20 cellular contexts compared by ENCODE assay signal in the genomic region with DNA sequence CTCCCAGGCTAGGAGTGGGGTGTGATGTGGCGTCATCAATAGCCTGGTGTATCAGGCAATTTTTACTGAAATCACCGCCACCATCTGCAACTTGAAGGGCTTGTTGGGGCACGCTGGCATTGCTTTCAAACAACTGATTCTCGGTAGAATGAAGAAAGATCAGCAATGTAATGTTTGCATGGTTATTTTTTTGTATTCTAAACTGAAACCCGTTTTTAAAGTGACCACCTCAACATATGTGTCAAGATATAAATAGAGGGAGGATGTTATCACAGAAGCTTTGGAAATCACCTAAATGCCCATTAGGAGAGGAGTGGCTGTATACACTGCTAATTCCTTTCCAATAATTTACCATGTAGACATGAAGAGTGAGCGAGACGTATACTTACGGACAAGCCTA.
DNase-seq lines count a peak whose midpoint lies in the region; ATAC-seq, FAIRE-seq and TF ChIP-seq lines count a peak whose summit lies in the region.
"Had no signal": no experiment of that assay in that cellular context is flagged by ENCODE, and none has a peak within 500 bp of the region (broad histone marks: within the 10 kb centered on the region; RNA-seq: fewer than 3 reads in every experiment).

No MANE protein-coding gene starts in this region.

- H3K27me3 Mint-ChIP-seq in activated T-cell treated with anti-CD3 and anti-CD28 coated beads, Interleukin-2, amount 50 U/mL, for 72 hours (ENCODE audit: low read depth), result peaks cover 7% of the 10 kb centered on the region
- H3K27me3 Mint-ChIP-seq in glutamatergic neuron (ENCODE audit: unreplicated experiment), result peaks cover 6% of the 10 kb centered on the region

- no peak overlapping the region for H3K4me2 ChIP-seq in GM12878 (ENCODE audit: control insufficient read depth, insufficient read depth)

- TF ChIP-seq CTCF in HEK293 (tag by site-specific recombination; IDR thresholded peaks at IDR 0.05) (no peak), GM12878 (IDR thresholded peaks at IDR 0.05 in 2 of 3, conservative IDR thresholded peaks at IDR 0.05 in 1 of 3; ENCODE audit: control insufficient read depth in 2 of 3, extremely low read depth in 1 of 3, insufficient read depth in 1 of 3, low read depth in 3 of 3, low read length in 3 of 3) (no peak), glutamatergic neuron (IDR thresholded peaks at IDR 0.05; ENCODE audit: partially characterized antibody, unreplicated experiment) (no peak)

- no peaks in the 10 kb centered on the region for H3K9me3 Mint-ChIP-seq in activated T-cell treated with anti-CD3 and anti-CD28 coated beads, Interleukin-2, amount 50 U/mL, for 72 hours
- H3K9me3 Mint-ChIP-seq in glutamatergic neuron (ENCODE audit: unreplicated experiment), result no peaks in the 10 kb centered on the region
- H3K9me3 Mint-ChIP-seq: CD14-positive monocyte; T-helper 1 cell treated with Interleukin-12 subunit alpha and Interleukin-12 subunit beta and Interleukin-4 antibody, amounts not matched to agents 30 μg/mL and 1 μg/mL, for 36 hours had no signal

- H3K9ac ChIP-seq in GM12878 (ENCODE audit: control insufficient read depth, insufficient read depth, low read length) (no peak overlapping the region), iPS-20b (ENCODE audit: low read depth, low read length) (peak overlapping the region; percentile 34; the same call in 1 of the 2 replicates)
- H3K9ac ChIP-seq: GM23248 had no signal

- H3K4me1 Mint-ChIP-seq in activated T-cell treated with anti-CD3 and anti-CD28 coated beads, Interleukin-2, amount 50 U/mL, for 72 hours (ENCODE audit: low read depth), result no peaks in the 10 kb centered on the region
- H3K4me1 Mint-ChIP-seq in glutamatergic neuron (ENCODE audit: low read depth, unreplicated experiment), result peaks cover 22% of the 10 kb centered on the region
- H3K4me1 Mint-ChIP-seq: CD14-positive monocyte had no signal

- CTCF ChIA-PET in HEK293 (lab: Yijun Ruan, JAX), result no interaction called here
- CTCF ChIA-PET in GM12878 (lab: Yijun Ruan, JAX), result interaction anchor here (1.2 kb wide), 1 partner anchor 521 kb away, joined by 3 read pairs; no protein-coding TSS in a partner anchor

- no peak overlapping the region for H2AFZ ChIP-seq in GM12878 (ENCODE audit: control insufficient read depth, low read depth, low read length)
- H2AFZ ChIP-seq: GM23248 had no signal

- H3K36me3 Mint-ChIP-seq in activated T-cell treated with anti-CD3 and anti-CD28 coated beads, Interleukin-2, amount 50 U/mL, for 72 hours (ENCODE audit: insufficient read depth in 2 of 2), result no peaks in the 10 kb centered on the region
- no peaks in the 10 kb centered on the region for H3K36me3 Mint-ChIP-seq in glutamatergic neuron (ENCODE audit: unreplicated experiment)
- H3K36me3 Mint-ChIP-seq: CD14-positive monocyte had no signal

- intact Hi-C loops in GM12878 (cut with micrococcal nuclease; ENCODE audit: unreplicated experiment) (no loop called here), posterior vena cava (cut with DNase I) (no loop called here)

- peak; percentile 38 for DNase-seq in NCI-H1694 treated with DMSO at 0.1 percent for 48 hours (lab: John Stamatoyannopoulos, UW)
- no peak for DNase-seq in GM12878 (ENCODE audit: low read depth, low spot score)
- no peak for DNase-seq in activated T-cell treated with anti-CD3 and anti-CD28 coated beads, Interleukin-2, amount 50 U/mL, for 72 hours
- no peak for DNase-seq in posterior vena cava (ENCODE audit: low spot score)
- no peak for DNase-seq in glutamatergic neuron
- DNase-seq: GM23248, KBM-7, NCI-H1417 treated with DMSO at 0.1 percent for 48 hours, NCI-H2029, NCI-H524, PC-3, RPMI8226 had no signal

- no peak overlapping the region for H3K4me3 Mint-ChIP-seq in activated T-cell treated with anti-CD3 and anti-CD28 coated beads, Interleukin-2, amount 50 U/mL, for 72 hours
- H3K4me3 Mint-ChIP-seq in glutamatergic neuron (ENCODE audit: unreplicated experiment), result no peak overlapping the region
- H3K4me3 Mint-ChIP-seq: CD14-positive monocyte; T-helper 1 cell treated with Interleukin-12 subunit alpha and Interleukin-12 subunit beta and Interleukin-4 antibody, amounts not matched to agents 30 μg/mL and 1 μg/mL, for 36 hours had no signal

- peak; percentile 49; the same call in 2 of the 3 replicates for ATAC-seq in GM12878
- ATAC-seq in HG03196 (IDR thresholded peaks at IDR 0.05; ENCODE audit: unreplicated experiment), result no peak
- ATAC-seq in activated T-cell treated with anti-CD3 and anti-CD28 coated beads, Interleukin-2, amount 50 U/mL, for 72 hours (replicated peaks in 1 of 2), result no peak
- ATAC-seq: HepG2, PC-3 had no signal

- no peak for TF ChIP-seq RAD21 in GM12878 (IDR thresholded peaks at IDR 0.05; ENCODE audit: insufficient read depth, low read depth, low read length)

- H3K27ac ChIP-seq in HEK293 (ENCODE audit: extremely low read depth, low read depth, low read length) (no peak overlapping the region), GM12878 (ENCODE audit: control insufficient read depth, insufficient read depth) (no peak overlapping the region), iPS-20b (ENCODE audit: low read length) (peak overlapping the region; percentile 78)
- H3K27ac ChIP-seq: GM23248 had no signal

- no peaks in the 10 kb centered on the region for H4K20me1 ChIP-seq in GM12878 (ENCODE audit: control insufficient read depth, insufficient read depth)

- H3K4me1 ChIP-seq in HEK293 (ENCODE audit: control insufficient read depth, insufficient read depth, low read length) (peaks cover 28% of the 10 kb centered on the region), GM12878 (ENCODE audit: control insufficient read depth, insufficient read depth, low read length) (no peaks in the 10 kb centered on the region), iPS-20b (ENCODE audit: insufficient read depth, low read length) (peaks cover 23% of the 10 kb centered on the region)

- H3K27me3 ChIP-seq in GM12878 (replicated peaks in 1 of 2; ENCODE audit: control insufficient read depth in 2 of 2, insufficient read depth in 2 of 2, low read length in 1 of 2), result 0 out of 4 replicates have a peak, but pooled peaks cover 0 to 2% of the 10 kb centered on the region in 2 experiments
- no peaks in the 10 kb centered on the region for H3K27me3 ChIP-seq in iPS-20b (ENCODE audit: insufficient read depth, low read length)
- H3K27me3 ChIP-seq: SJCRH30 had no signal

- TF ChIP-seq POLR2A in GM12878 (IDR thresholded peaks at IDR 0.05; ENCODE audit: low read depth, low read length), result no peak

- 37% methylated on average over 8 of the region's 8 CpGs for WGBS in GM12878 (ENCODE audit: insufficient coverage, insufficient replicate concordance, low lambda C conversion rate, missing lambda C conversion rate)

- no peak for TF ChIP-seq EP300 in GM12878 (IDR thresholded peaks at IDR 0.05; ENCODE audit: borderline replicate concordance in 1 of 2, control insufficient read depth in 1 of 2, low read depth in 2 of 2, low read length in 2 of 2)

- no peak overlapping the region for H3K27ac Mint-ChIP-seq in activated T-cell treated with anti-CD3 and anti-CD28 coated beads, Interleukin-2, amount 50 U/mL, for 72 hours
- H3K27ac Mint-ChIP-seq in glutamatergic neuron (ENCODE audit: unreplicated experiment), result no peak overlapping the region
- H3K27ac Mint-ChIP-seq: CD14-positive monocyte; T-helper 1 cell treated with Interleukin-12 subunit alpha and Interleukin-12 subunit beta and Interleukin-4 antibody, amounts not matched to agents 30 μg/mL and 1 μg/mL, for 36 hours had no signal

- in situ Hi-C loops in GM12878 (cut with MboI), result no loop called here

- no TSS peak for BruUV-seq in GM12878 (replicated peaks; lab: Mats Ljungman, UMichigan)

- no peak for FAIRE-seq in GM12878 (lab: Jason Lieb, UNC)
- FAIRE-seq: G401.6, HepG2 had no signal

- H3K36me3 ChIP-seq in HEK293 (ENCODE audit: control insufficient read depth in 2 of 2, insufficient read depth in 1 of 2, low read length in 2 of 2), result no peaks in the 10 kb centered on the region
- H3K36me3 ChIP-seq in GM12878 (ENCODE audit: control insufficient read depth in 2 of 2, insufficient read depth in 2 of 2, low read length in 1 of 2), result no peaks in the 10 kb centered on the region
- H3K36me3 ChIP-seq in iPS-20b (ENCODE audit: insufficient read depth, low read depth, low read length), result no peaks in the 10 kb centered on the region
- H3K36me3 ChIP-seq: SJCRH30 had no signal

- H3K4me3 ChIP-seq in HEK293 (ENCODE audit: low read depth, low read length) (no peak overlapping the region), GM12878 (no peak overlapping the region), iPS-20b (ENCODE audit: low read length) (no peak overlapping the region)
- H3K4me3 ChIP-seq: GM23248, SJCRH30 had no signal

- H3K9me3 ChIP-seq in HEK293 (ENCODE audit: control insufficient read depth, insufficient read depth, low read depth, low read length), result no peaks in the 10 kb centered on the region
- no peaks in the 10 kb centered on the region for H3K9me3 ChIP-seq in GM12878 (replicated peaks; ENCODE audit: control insufficient read depth, insufficient read depth, low read length)
- H3K9me3 ChIP-seq in iPS-20b (ENCODE audit: insufficient read depth, low read depth, low read length), result no peaks in the 10 kb centered on the region
- H3K9me3 ChIP-seq: SJCRH30 had no signal

- POLR2A ChIA-PET in HEK293 (lab: Yijun Ruan, JAX), result no interaction called here
- POLR2A ChIA-PET in GM12878 (lab: Charles Lee), result no interaction called here

- RAD21 ChIA-PET in GM12878 (lab: Charles Lee; ENCODE audit: unreplicated experiment), result no interaction called here

- H3K79me2 ChIP-seq in GM12878 (ENCODE audit: control insufficient read depth, insufficient read depth, low read length), result no peaks in the 10 kb centered on the region

- SMC1A ChIA-PET in GM12878 (lab: Charles Lee; ENCODE audit: uncharacterized antibody, unreplicated experiment), result no interaction called here

TF ChIP-seq in HEK293, 187 proteins besides CTCF, POLR2A, EP300 and RAD21:
- no peak for TF ChIP-seq SCRT2 (tag by site-specific recombination; IDR thresholded peaks at IDR 0.05)
- peak; percentile 50; the same call in 1 of the 2 replicates for TF ChIP-seq WT1 (tag by site-specific recombination; IDR thresholded peaks at IDR 0.05)

TF ChIP-seq in GM12878, 131 proteins besides CTCF, POLR2A, EP300 and RAD21 (continues in another document):
- no peak for TF ChIP-seq TBL1XR1 (IDR thresholded peaks at IDR 0.05; ENCODE audit: low read depth, low read length)
